ENCODE assay signal across 8 cellular contexts in genomic region chr9:129384138-129384886, GRCh38.
DNase-seq lines count a peak whose midpoint lies in the region; ATAC-seq, FAIRE-seq and TF ChIP-seq lines count a peak whose summit lies in the region.

No MANE protein-coding gene starts in this region.

- peaks cover 9% of the 10 kb centered on the region for H3K4me1 Mint-ChIP-seq in Calu3 (ENCODE audit: low read depth, unreplicated experiment)

- peak overlapping the region; percentile 71 for H3K4me2 ChIP-seq in endothelial cell of umbilical vein (ENCODE audit: insufficient read depth, low read length)

- in situ Hi-C loops in Panc1 (cut with HindIII; ENCODE audit: low pct_unique_long_range_greater_than_20kb, low sequenced_read_pairs): no loop called here

- CTCF ChIA-PET in Calu3 (lab: Charles Lee): no interaction called here
- CTCF ChIA-PET in Panc1 (lab: Charles Lee): no interaction called here
- CTCF ChIA-PET in endothelial cell of umbilical vein (lab: Charles Lee): interaction anchor here (0.9 to 1.4 kb wide), 6 partner anchors 14 to 246 kb away, joined by 3 to 5 read pairs (median 3); no protein-coding TSS in a partner anchor

- peak overlapping the region; percentile 30 for H3K27ac Mint-ChIP-seq in Calu3 (ENCODE audit: unreplicated experiment)

- BruUV-seq in Calu3 (replicated peaks; lab: Mats Ljungman, UMichigan): no TSS peak
- BruUV-seq in Panc1 (replicated peaks; lab: Mats Ljungman, UMichigan): no TSS peak
- BruUV-seq in endothelial cell of umbilical vein (replicated peaks; lab: Mats Ljungman, UMichigan): no TSS peak

- H3K4me3 ChIP-seq in Panc1 (ENCODE audit: low read depth in 2 of 2, low read length in 2 of 2): no peak overlapping the region; a peak in 1 of 4 replicates
- peak overlapping the region in 1 of 3 experiments; percentile 38 for H3K4me3 ChIP-seq in endothelial cell of umbilical vein (replicated peaks in 1 of 3; ENCODE audit: insufficient read depth in 1 of 3, low read depth in 1 of 3, low read length in 3 of 3)
- H3K4me3 ChIP-seq in pancreas: peak overlapping the region in 2 of 4 donors; percentile 44 to 53

- peak overlapping the region; percentile 70 for H3K27ac ChIP-seq in Panc1 (ENCODE audit: low read length)
- no peak overlapping the region for H3K27ac ChIP-seq in endothelial cell of umbilical vein (ENCODE audit: insufficient read depth, low read depth, low read length)
- peak overlapping the region; percentile 94 to 98 (median 96) for H3K27ac ChIP-seq in pancreas

- peak overlapping the region; percentile 84 for H2AFZ ChIP-seq in endothelial cell of umbilical vein (ENCODE audit: low read depth, low read length)

- H3K9me3 ChIP-seq in Panc1 (ENCODE audit: control insufficient read depth, insufficient read depth, low read depth, low read length): no peaks in the 10 kb centered on the region
- no peaks in the 10 kb centered on the region for H3K9me3 ChIP-seq in endothelial cell of umbilical vein (replicated peaks; ENCODE audit: control insufficient read depth, insufficient read depth, low read length)
- no peaks in the 10 kb centered on the region for H3K9me3 ChIP-seq in pancreas

- H4K20me1 ChIP-seq in endothelial cell of umbilical vein (replicated peaks; ENCODE audit: control insufficient read depth, extremely low read depth, insufficient read depth, low read length): no peaks in the 10 kb centered on the region

- intact Hi-C loops in Calu3 (cut with micrococcal nuclease; ENCODE audit: unreplicated experiment): loop anchor here (10.0 kb wide), 1 partner anchor 230 kb away; no protein-coding TSS in a partner anchor
- intact Hi-C loops in Panc1 (cut with micrococcal nuclease; ENCODE audit: unreplicated experiment): no loop called here
- intact Hi-C loops in endothelial cell of umbilical vein (cut with micrococcal nuclease): no loop called here
- intact Hi-C loops in pancreas (cut with DNase I): no loop called here

- ATAC-seq in Panc1 (no peak), pancreas (no peak), HG02763 (IDR thresholded peaks at IDR 0.05; ENCODE audit: unreplicated experiment) (no peak)

- H3K36me3 Mint-ChIP-seq in Calu3 (ENCODE audit: insufficient read depth, unreplicated experiment): peaks cover 8% of the 10 kb centered on the region

- no peaks in the 10 kb centered on the region for H3K9me3 Mint-ChIP-seq in Calu3 (ENCODE audit: low read depth, unreplicated experiment)

- H3K27me3 ChIP-seq in Panc1 (ENCODE audit: control insufficient read depth, insufficient read depth, low read length) (no peaks in the 10 kb centered on the region), endothelial cell of umbilical vein (ENCODE audit: control insufficient read depth in 2 of 2, insufficient read depth in 2 of 2, low read length in 2 of 2) (no peaks in the 10 kb centered on the region), pancreas (no peaks in the 10 kb centered on the region)

- DNase-seq in Calu3 (no peak), Panc1 (ENCODE audit: low read depth, low spot score) (no peak), endothelial cell of umbilical vein (ENCODE audit: low read depth, low spot score) (no peak), pancreas (peak in 2 of 6 donors; percentile 40 to 45), cerebellar cortex (ENCODE audit: low spot score) (no peak), 8988T (no peak), UCSD-AML1 (lab: John Stamatoyannopoulos, UW; ENCODE audit: unreplicated experiment) (no peak)

- FAIRE-seq in endothelial cell of umbilical vein (lab: Jason Lieb, UNC): peak; percentile 33
- FAIRE-seq in pancreas (lab: Jason Lieb, UNC): no peak

- peak overlapping the region; percentile 39 for H3K9ac ChIP-seq in endothelial cell of umbilical vein (replicated peaks; ENCODE audit: extremely low read depth, insufficient read depth, low read length)

- no peaks in the 10 kb centered on the region for H3K27me3 Mint-ChIP-seq in Calu3 (ENCODE audit: unreplicated experiment)

- H3K4me1 ChIP-seq in Panc1 (ENCODE audit: control insufficient read depth, insufficient read depth, low read length) (peaks cover 7% of the 10 kb centered on the region), endothelial cell of umbilical vein (ENCODE audit: control insufficient read depth, extremely low read depth, insufficient read depth, low read length) (peaks cover 2% of the 10 kb centered on the region), pancreas (peaks cover 6 to 13% (median 11%) of the 10 kb centered on the region in 3 donors)

- TF ChIP-seq CTCF in Calu3 (IDR thresholded peaks at IDR 0.05; ENCODE audit: unreplicated experiment): no peak
- TF ChIP-seq CTCF in Panc1 (IDR thresholded peaks at IDR 0.05): no peak
- no peak for TF ChIP-seq CTCF in endothelial cell of umbilical vein (IDR thresholded peaks at IDR 0.05; ENCODE audit: extremely low read depth in 1 of 2, insufficient read depth in 1 of 2, low read depth in 1 of 2, low read length in 2 of 2)
- TF ChIP-seq CTCF in pancreas (IDR thresholded peaks at IDR 0.05): no peak

- H3K9me1 ChIP-seq in endothelial cell of umbilical vein (replicated peaks; ENCODE audit: control insufficient read depth, extremely low read depth, insufficient read depth, low read length): no peaks in the 10 kb centered on the region

- POLR2A ChIA-PET in Panc1 (lab: Charles Lee) (interaction anchor here (0.6 kb wide), 1 partner anchor 233 kb away, joined by 3 read pairs; no protein-coding TSS in a partner anchor), endothelial cell of umbilical vein (lab: Charles Lee) (interaction anchor here (0.8 kb wide), 1 partner anchor 206 kb away, joined by 3 read pairs; the partner anchor contains the start of gene IER5L)

- H3K36me3 ChIP-seq in Panc1 (ENCODE audit: control insufficient read depth, insufficient read depth, low read length): no peaks in the 10 kb centered on the region
- H3K36me3 ChIP-seq in endothelial cell of umbilical vein (ENCODE audit: control insufficient read depth in 2 of 2, extremely low read depth in 1 of 2, insufficient read depth in 2 of 2, low read length in 2 of 2): no peaks in the 10 kb centered on the region
- H3K36me3 ChIP-seq in pancreas: no peaks in the 10 kb centered on the region

- TF ChIP-seq POLR2A in endothelial cell of umbilical vein (IDR thresholded peaks at IDR 0.05; ENCODE audit: low read depth, low read length): no peak

- H3K4me3 Mint-ChIP-seq in Calu3 (ENCODE audit: low read depth, unreplicated experiment): peak overlapping the region; percentile 66

- dilution Hi-C loops in endothelial cell of umbilical vein (cut with MboI; ENCODE audit: extremely low pct_ligation_motif_present, low sequenced_read_pairs): no loop called here

- H3K79me2 ChIP-seq in endothelial cell of umbilical vein (ENCODE audit: control insufficient read depth, insufficient read depth, low read length): no peaks in the 10 kb centered on the region

- 95% methylated on average over 13 of the region's 13 CpGs for WGBS in pancreas, 2 donors

TF ChIP-seq in endothelial cell of umbilical vein, 7 proteins besides CTCF, POLR2A, EP300 and RAD21:
- TF ChIP-seq POLR2AphosphoS5 (IDR thresholded peaks at IDR 0.05; ENCODE audit: insufficient read depth, low read depth, low read length) (no peak), MYC (IDR thresholded peaks at IDR 0.05; ENCODE audit: low read depth, low read length) (no peak), MAX (IDR thresholded peaks at IDR 0.05; ENCODE audit: insufficient read depth, insufficient read length) (no peak), GATA2 (IDR thresholded peaks at IDR 0.05; ENCODE audit: insufficient read depth, insufficient read length, low read depth, low read length) (no peak), EZH2 (IDR thresholded peaks at IDR 0.05; ENCODE audit: borderline replicate concordance, low read depth, low read length, severe bottlenecking) (no peak), FOS (IDR thresholded peaks at IDR 0.05; ENCODE audit: borderline replicate concordance, insufficient read depth, low read length) (no peak), JUN (IDR thresholded peaks at IDR 0.05; ENCODE audit: borderline replicate concordance, insufficient read depth, insufficient read length, low read depth) (no peak)
